In genomic region chr3:111738238-111738637, GRCh38 we compare ENCODE assay signal across 9 cellular contexts.
DNase-seq lines count a peak whose midpoint lies in the region; ATAC-seq and TF ChIP-seq lines count a peak whose summit lies in the region.
"Had no signal": no experiment of that assay in that cellular context is flagged by ENCODE, and none has a peak within 500 bp of the region (broad histone marks: within the 10 kb centered on the region; RNA-seq: fewer than 3 reads in every experiment).

No MANE protein-coding gene starts in this region.

- no peak overlapping the region for H2AK9ac ChIP-seq in IMR-90 (replicated peaks; ENCODE audit: low read depth, low read length, poor library complexity)

- H3K56ac ChIP-seq in IMR-90 (ENCODE audit: extremely low read depth, insufficient read depth, low read length), result no peak overlapping the region

- H2BK120ac ChIP-seq in IMR-90 (ENCODE audit: low read depth, low read length), result no peak overlapping the region

- intact Hi-C loops in IMR-90 (cut with micrococcal nuclease), result loop anchor here (2.0 to 5.0 kb wide), 2 partner anchors 71 to 124 kb away; no protein-coding TSS in a partner anchor
- intact Hi-C loops in sigmoid colon (cut with DNase I), result loop anchor here (2.0 kb wide), 1 partner anchor 123 kb away; no protein-coding TSS in a partner anchor

- no peak overlapping the region for H2BK20ac ChIP-seq in IMR-90 (ENCODE audit: low read depth, low read length)

- no CpG with 5 or more reads among the region's 1 CpG for WGBS in IMR-90 (ENCODE audit: extremely low coverage in 2 of 2, insufficient read length in 1 of 2), 2 experiments
- whole genome bisulfite sequencing in sigmoid colon, 2 donors, result 73 to 84% methylated on average over 1 of the region's 1 CpG

- H2AFZ ChIP-seq in IMR-90 (replicated peaks; ENCODE audit: low read length, poor library complexity), result no peak overlapping the region

- H3K4me1 ChIP-seq in IMR-90 (ENCODE audit: control insufficient read depth, insufficient read depth, low read length) (peaks cover 19% of the 10 kb centered on the region), sigmoid colon (peaks cover 0 to 49% (median 43%) of the 10 kb centered on the region in 4 donors)

- H3K27me3 ChIP-seq in IMR-90 (ENCODE audit: control insufficient read depth, insufficient read depth, low read length), result peaks cover 16% of the 10 kb centered on the region
- no peaks in the 10 kb centered on the region for H3K27me3 ChIP-seq in sigmoid colon

- H4K91ac ChIP-seq in IMR-90 (ENCODE audit: insufficient read depth, low read depth, low read length), result no peak overlapping the region

- no peak overlapping the region for H3K4ac ChIP-seq in IMR-90 (ENCODE audit: low read depth, low read length)

- H3K79me1 ChIP-seq in IMR-90 (ENCODE audit: low read depth in 1 of 2, low read length in 2 of 2), result no peaks in the 10 kb centered on the region

- dilution Hi-C loops in IMR-90 (cut with HindIII; ENCODE audit: low sequenced_read_pairs, unreplicated experiment), result no loop called here

- 0 out of 2 replicates have a peak overlapping the region, but pooled peaks have one; percentile 11 for H4K5ac ChIP-seq in IMR-90 (ENCODE audit: low read depth, low read length)

- no TSS peak for BruUV-seq in IMR-90 (replicated peaks; lab: Mats Ljungman, UMichigan)

- TF ChIP-seq EP300 in sigmoid colon (IDR thresholded peaks at IDR 0.05), result no peak

- H3K4me3 ChIP-seq in IMR-90 (ENCODE audit: insufficient read depth, low read depth, low read length) (no peak overlapping the region), coronary artery (no peak overlapping the region), sigmoid colon (no peak overlapping the region)

- H2BK5ac ChIP-seq in IMR-90 (ENCODE audit: low read depth, low read length, poor library complexity, severe bottlenecking), result peak overlapping the region; percentile 25

- H3K9me3 ChIP-seq in IMR-90 (ENCODE audit: control insufficient read depth, insufficient read depth, low read length) (no peaks in the 10 kb centered on the region), sigmoid colon (no peaks in the 10 kb centered on the region)

- TF ChIP-seq POLR2A in IMR-90 (IDR thresholded peaks at IDR 0.05; ENCODE audit: low read depth, low read length) (no peak), sigmoid colon (IDR thresholded peaks at IDR 0.05) (no peak)

- H3K36me3 ChIP-seq in IMR-90 (ENCODE audit: control insufficient read depth, insufficient read depth, low read length) (no peaks in the 10 kb centered on the region), sigmoid colon (no peaks in the 10 kb centered on the region)

- H2BK15ac ChIP-seq in IMR-90 (ENCODE audit: low read depth, low read length), result no peak overlapping the region

- no peak overlapping the region for H2AK5ac ChIP-seq in IMR-90 (ENCODE audit: low read depth, low read length)

- in situ Hi-C loops in IMR-90 (cut with MboI; ENCODE audit: low sequenced_read_pairs), result no loop called here

- H3K9ac ChIP-seq in IMR-90 (ENCODE audit: low read depth, low read length), result no peak overlapping the region

- CTCF ChIA-PET in IMR-90 (lab: Yijun Ruan, JAX), result interaction anchor here (1.0 to 3.1 kb wide), 3 partner anchors 20 to 122 kb away, joined by 3 to 11 read pairs (median 4); partner anchors contain the start of gene PHLDB2

- POLR2A ChIA-PET in IMR-90 (lab: Charles Lee; ENCODE audit: unreplicated experiment), result no interaction called here

- peak; percentile 11 for DNase-seq in A172 (ENCODE audit: low spot score)
- DNase-seq in IMR-90, result no peak
- DNase-seq in coronary artery (ENCODE audit: low spot score), result no peak
- no peak for DNase-seq in sigmoid colon
- no peak for DNase-seq in SW480 (ENCODE audit: low spot score)
- no peak for DNase-seq in COR-L47 (lab: John Stamatoyannopoulos, UW)
- no peak for DNase-seq in activated gamma-delta T cell treated with Interleukin-2 at 50 U/mL for 16 hours
- DNase-seq: stimulated activated CD8-positive, alpha-beta memory T cell treated with anti-CD3 and anti-CD28 coated beads, Interleukin-4, amount 100 ng/mL, for 48 hours had no signal

- H3K4me2 ChIP-seq in IMR-90 (ENCODE audit: low read depth, low read length), result no peak overlapping the region

- ATAC-seq in IMR-90 (ENCODE audit: low read depth) (no peak), GM21367 (IDR thresholded peaks at IDR 0.05; ENCODE audit: unreplicated experiment) (no peak)

- no peak overlapping the region for H4K8ac ChIP-seq in IMR-90 (ENCODE audit: low read depth in 2 of 2, low read length in 2 of 2)

- no peaks in the 10 kb centered on the region; the same call in 1 of the 2 replicates for H3K9me1 ChIP-seq in IMR-90 (ENCODE audit: insufficient read depth, low read length)

- TF ChIP-seq CTCF in IMR-90 (conservative IDR thresholded peaks at IDR 0.05; ENCODE audit: low read depth, low read length), result no peak
- TF ChIP-seq CTCF in coronary artery (IDR thresholded peaks at IDR 0.05), result no peak
- no peak for TF ChIP-seq CTCF in sigmoid colon (IDR thresholded peaks at IDR 0.05)

- peak overlapping the region; percentile 68; the same call in 1 of the 2 replicates for H3K18ac ChIP-seq in IMR-90 (ENCODE audit: low read depth, low read length)

- H4K20me1 ChIP-seq in IMR-90 (ENCODE audit: insufficient read depth, low read length), result no peaks in the 10 kb centered on the region

- H3K27ac ChIP-seq in IMR-90 (ENCODE audit: insufficient read depth, low read length), result no peak overlapping the region
- peak overlapping the region; percentile 66 to 87 for H3K27ac ChIP-seq in coronary artery
- peak overlapping the region; percentile 71 to 83 (median 76) for H3K27ac ChIP-seq in sigmoid colon

- TF ChIP-seq RAD21 in IMR-90 (IDR thresholded peaks at IDR 0.05; ENCODE audit: low read length), result no peak

- no peak overlapping the region for H3K14ac ChIP-seq in IMR-90 (replicated peaks; ENCODE audit: low read depth, low read length)

- no peak overlapping the region for H3K23ac ChIP-seq in IMR-90 (ENCODE audit: low read depth, low read length)

TF ChIP-seq in IMR-90, 13 proteins besides CTCF, POLR2A, EP300 and RAD21:
- TF ChIP-seq RCOR1 (IDR thresholded peaks at IDR 0.05; ENCODE audit: insufficient replicate concordance, low read length) (no peak), MAFK (IDR thresholded peaks at IDR 0.05; ENCODE audit: low read depth, low read length) (no peak), MXI1 (IDR thresholded peaks at IDR 0.05; ENCODE audit: borderline replicate concordance, low read depth, low read length) (no peak), RFX5 (IDR thresholded peaks at IDR 0.05; ENCODE audit: low read depth, low read length) (no peak)
